ENCODE assay signal across 9 cellular contexts in genomic region chr3:49720383-49721164, GRCh38. TPM values are rescaled to one million over a fixed set of nuclear protein-coding genes. Genes with fewer than 3 reads are reported as not detected.
DNase-seq lines count a peak whose midpoint lies in the region; ATAC-seq and TF ChIP-seq lines count a peak whose summit lies in the region.
"Had no signal": no experiment of that assay in that cellular context is flagged by ENCODE, and none has a peak within 500 bp of the region (broad histone marks: within the 10 kb centered on the region; RNA-seq: fewer than 3 reads in every experiment).

No MANE protein-coding gene starts in this region.

- no peak overlapping the region for H3K4me3 ChIP-seq in esophagus squamous epithelium

- H3K4me1 Mint-ChIP-seq in CD4-positive, alpha-beta T cell (ENCODE audit: low read depth), result peaks cover 48% of the 10 kb centered on the region
- H3K4me1 Mint-ChIP-seq in central memory CD8-positive, alpha-beta T cell, result peaks cover 44% of the 10 kb centered on the region
- peaks cover 29% of the 10 kb centered on the region for H3K4me1 Mint-ChIP-seq in osteocyte (ENCODE audit: unreplicated experiment)

- no peak for TF ChIP-seq CTCF in CD4-positive, alpha-beta T cell (IDR thresholded peaks at IDR 0.05)
- TF ChIP-seq CTCF in osteocyte (IDR thresholded peaks at IDR 0.05), result no peak
- no peak for TF ChIP-seq CTCF in esophagus squamous epithelium (IDR thresholded peaks at IDR 0.05)

- peaks cover 0 to 50% (median 9%) of the 10 kb centered on the region in 3 donors for H3K36me3 ChIP-seq in esophagus squamous epithelium

- no peaks in the 10 kb centered on the region for H3K27me3 ChIP-seq in CD4-positive, alpha-beta T cell (ENCODE audit: control insufficient read depth, insufficient read depth, low read length)
- no peaks in the 10 kb centered on the region for H3K27me3 ChIP-seq in esophagus squamous epithelium
- H3K27me3 ChIP-seq: adrenal gland had no signal

- POLR2A ChIA-PET in CD4-positive, alpha-beta T cell (lab: Charles Lee), result interaction anchor here (0.7 to 3.9 kb wide), 2 partner anchors 66 to 125 kb away, joined by 3 to 18 read pairs; partner anchors contain the start of gene IP6K1

- H3K4me3 Mint-ChIP-seq in CD4-positive, alpha-beta T cell, result peak overlapping the region; percentile 96
- H3K4me3 Mint-ChIP-seq in central memory CD8-positive, alpha-beta T cell, result peak overlapping the region; percentile 84
- H3K4me3 Mint-ChIP-seq in osteocyte (ENCODE audit: unreplicated experiment), result peak overlapping the region; percentile 79

- H3K9me3 ChIP-seq in CD4-positive, alpha-beta T cell (ENCODE audit: control insufficient read depth, low read length), result no peaks in the 10 kb centered on the region
- H3K9me3 ChIP-seq in esophagus squamous epithelium, result no peaks in the 10 kb centered on the region
- H3K9me3 ChIP-seq: adrenal gland had no signal

- CTCF ChIA-PET in CD4-positive, alpha-beta T cell (lab: Charles Lee), result interaction anchor here (0.7 to 1.2 kb wide), 3 partner anchors 15 to 51 kb away, joined by 3 read pairs; no protein-coding TSS in a partner anchor

- peaks cover 33 to 76% (median 34%) of the 10 kb centered on the region in 3 donors for H3K4me1 ChIP-seq in esophagus squamous epithelium

- WGBS in esophagus squamous epithelium, 2 donors, result 66 to 73% methylated on average over 7 to 10 of the region's 11 CpGs

- no peaks in the 10 kb centered on the region for H3K27me3 Mint-ChIP-seq in CD4-positive, alpha-beta T cell
- H3K27me3 Mint-ChIP-seq in central memory CD8-positive, alpha-beta T cell, result no peaks in the 10 kb centered on the region
- no peaks in the 10 kb centered on the region for H3K27me3 Mint-ChIP-seq in osteocyte (ENCODE audit: unreplicated experiment)

- intact Hi-C loops in CD4-positive, alpha-beta T cell (cut with DNase I, micrococcal nuclease), result no loop called here
- intact Hi-C loops in esophagus squamous epithelium (cut with DNase I), result no loop called here

- TF ChIP-seq POLR2A in GM18526 (IDR thresholded peaks at IDR 0.05; ENCODE audit: extremely low read depth, insufficient read length), result peak; percentile 6
- TF ChIP-seq POLR2A in esophagus squamous epithelium (IDR thresholded peaks at IDR 0.05), result no peak

- no peak for ATAC-seq in CD4-positive, alpha-beta T cell (ENCODE audit: poor library complexity)
- ATAC-seq in central memory CD8-positive, alpha-beta T cell (replicated peaks; ENCODE audit: extremely low read depth, poor library complexity, severe bottlenecking), result no peak
- no peak for ATAC-seq in HG02571 (IDR thresholded peaks at IDR 0.05; ENCODE audit: unreplicated experiment)

- peak overlapping the region; percentile 95 for H3K27ac Mint-ChIP-seq in CD4-positive, alpha-beta T cell
- no peak overlapping the region for H3K27ac Mint-ChIP-seq in central memory CD8-positive, alpha-beta T cell (ENCODE audit: low read depth)
- H3K27ac Mint-ChIP-seq in osteocyte (ENCODE audit: unreplicated experiment), result peak overlapping the region; percentile 90

- H3K27ac ChIP-seq in CD4-positive, alpha-beta T cell (ENCODE audit: low read depth, low read length), result no peak overlapping the region
- H3K27ac ChIP-seq in esophagus squamous epithelium, result no peak overlapping the region

- peaks cover 28% of the 10 kb centered on the region for H3K36me3 Mint-ChIP-seq in CD4-positive, alpha-beta T cell (ENCODE audit: low read depth)
- peaks cover 34% of the 10 kb centered on the region for H3K36me3 Mint-ChIP-seq in central memory CD8-positive, alpha-beta T cell (ENCODE audit: insufficient read depth)
- H3K36me3 Mint-ChIP-seq in osteocyte (ENCODE audit: unreplicated experiment), result peaks cover 8% of the 10 kb centered on the region

- no peaks in the 10 kb centered on the region for H3K9me3 Mint-ChIP-seq in CD4-positive, alpha-beta T cell
- no peaks in the 10 kb centered on the region for H3K9me3 Mint-ChIP-seq in central memory CD8-positive, alpha-beta T cell
- no peaks in the 10 kb centered on the region for H3K9me3 Mint-ChIP-seq in osteocyte (ENCODE audit: unreplicated experiment)

- no peak for DNase-seq in CD4-positive, alpha-beta T cell
- DNase-seq in central memory CD8-positive, alpha-beta T cell (ENCODE audit: low spot score in 2 of 2), result no peak
- DNase-seq in osteocyte (ENCODE audit: extremely low spot score, unreplicated experiment) (no peak), GDM1 (lab: John Stamatoyannopoulos, UW) (no peak), esophagus squamous epithelium (lab: John Stamatoyannopoulos, UW) (no peak)
- DNase-seq: hippocampal formation had no signal

RNA-seq across cellular contexts. Expression of gene AMIGO3, which starts 1.1 kb away (rescaled TPM):
- 1 to 10 TPM in 1 of 2 experiments, under 1 TPM in 1; 0.82 to 1.3 TPM for total RNA-seq in CD4-positive, alpha-beta T cell
- total RNA-seq in osteocyte, result not detected in 2 replicates
- 1 to 10 TPM in 2 of 4 donors, not detected in 2; 1.3 to 2.2 TPM for total RNA-seq in esophagus squamous epithelium

RNA-seq across cellular contexts. Expression of gene GMPPB, which starts 3.2 kb away (rescaled TPM):
- total RNA-seq in CD4-positive, alpha-beta T cell, result 10 to 100 TPM; 39.0 to 41.4 TPM
- 27.3 and 27.5 TPM in 2 replicates for total RNA-seq in osteocyte
- 10 to 100 TPM; 17.7 to 49.7 (median 33.8) TPM for total RNA-seq in esophagus squamous epithelium

RNA-seq across cellular contexts. Expression of gene RNF123, which starts 31.2 kb away (rescaled TPM):
- total RNA-seq in CD4-positive, alpha-beta T cell, result 10 to 100 TPM; 28.8 to 29.7 TPM
- 50.9 and 61.0 TPM in 2 replicates for total RNA-seq in osteocyte
- 10 to 100 TPM; 14.7 to 21.8 (median 15.8) TPM for total RNA-seq in esophagus squamous epithelium

RNA-seq across cellular contexts. Expression of gene MST1, which starts 31.3 kb away (rescaled TPM):
- total RNA-seq in CD4-positive, alpha-beta T cell, result 1 to 10 TPM; 7.8 TPM
- total RNA-seq in osteocyte (35.9 and 38.3 TPM in 2 replicates), esophagus squamous epithelium (10 to 100 TPM in 1 of 4 donors, 1 to 10 TPM in 3; 2.3 to 12.2 (median 2.7) TPM)

RNA-seq across cellular contexts. Expression of gene APEH, which starts 46.4 kb away (rescaled TPM):
- total RNA-seq in CD4-positive, alpha-beta T cell, result 10 to 100 TPM; 44.3 to 45.5 TPM
- total RNA-seq in osteocyte, result 98.5 and 105 TPM in 2 replicates
- 100 to 1,000 TPM in 1 of 4 donors, 10 to 100 TPM in 3; 60.7 to 102 (median 89.4) TPM for total RNA-seq in esophagus squamous epithelium
